Comparison of ENCODE assay signal across 8 cellular contexts in the genomic region with DNA sequence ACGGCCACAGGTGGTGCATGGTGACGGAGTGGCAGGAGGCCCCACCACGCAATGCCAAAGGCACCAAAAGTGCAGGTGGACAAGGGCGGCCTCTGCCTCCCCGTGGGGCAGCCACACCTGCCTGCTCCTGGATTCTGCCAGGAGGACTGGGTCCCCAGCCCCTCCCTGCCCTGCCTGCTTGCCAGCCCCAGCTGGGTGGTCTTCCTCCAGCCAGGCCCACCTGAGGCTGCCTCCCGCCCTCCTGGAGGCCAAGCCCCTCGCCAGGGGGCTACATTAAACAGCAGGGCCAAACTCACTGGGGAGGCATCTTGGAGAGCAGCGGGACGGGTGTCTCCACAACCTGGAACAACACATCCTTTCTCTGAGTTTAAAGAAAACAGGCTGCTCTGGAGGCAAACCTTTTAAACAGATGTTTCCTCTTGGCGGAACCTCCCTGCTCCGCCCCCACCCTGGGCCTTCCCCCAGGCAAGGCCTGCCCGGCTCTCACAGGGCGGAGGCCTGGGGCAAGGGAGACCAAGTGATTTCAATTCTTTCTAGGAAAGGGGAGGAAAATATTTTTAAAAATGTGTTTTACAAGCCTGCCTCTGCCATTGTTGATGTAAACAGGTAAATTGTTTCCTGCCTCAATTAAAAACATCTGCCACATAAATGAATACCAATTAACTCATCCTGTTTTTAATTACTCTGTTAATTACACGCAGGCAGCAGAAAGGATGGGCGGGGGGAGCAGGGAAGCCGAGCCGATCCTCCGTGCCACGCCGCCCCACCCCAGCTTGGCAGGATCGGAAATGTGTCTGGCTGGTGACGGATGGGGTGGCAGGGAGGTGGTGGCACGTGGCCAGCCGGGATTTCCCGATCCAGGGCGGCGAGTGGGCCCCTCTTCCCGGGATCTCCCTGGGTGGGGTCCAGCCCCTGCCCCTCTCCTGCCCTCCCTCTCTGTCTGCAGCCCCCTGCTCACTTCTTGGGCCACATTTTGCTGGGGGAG.
DNase-seq lines count a peak whose midpoint lies in the region; ATAC-seq and TF ChIP-seq lines count a peak whose summit lies in the region.

No MANE protein-coding gene starts in this region.

- H3K4me1 ChIP-seq in adipocyte (ENCODE audit: control insufficient read depth, insufficient read depth, low read length) (peaks cover 23% of the 10 kb centered on the region), MM.1S (ENCODE audit: low read length) (no peaks in the 10 kb centered on the region)

- H3K9me2 ChIP-seq in MM.1S (replicated peaks; ENCODE audit: insufficient read depth, low read length): no peaks in the 10 kb centered on the region

- peak overlapping the region; percentile 34 for H3K9ac ChIP-seq in adipocyte (ENCODE audit: low read length)
- H3K9ac ChIP-seq in MM.1S (ENCODE audit: low read length): no peak overlapping the region

- peaks cover 19% of the 10 kb centered on the region for H3K27me3 ChIP-seq in adipocyte (replicated peaks; ENCODE audit: control insufficient read depth, insufficient read depth, low read length)
- H3K27me3 ChIP-seq in MM.1S (replicated peaks; ENCODE audit: insufficient read depth, low read length): no peaks in the 10 kb centered on the region

- no peaks in the 10 kb centered on the region for H3F3A ChIP-seq in MM.1S (ENCODE audit: insufficient read depth, low read length)

- no peak overlapping the region for H2AFZ ChIP-seq in MM.1S (ENCODE audit: low read length)

- DNase-seq in AG08395 (ENCODE audit: low spot score) (peak; percentile 84), GM20000 (ENCODE audit: low spot score) (peak; percentile 88), adipocyte (ENCODE audit: low read depth) (peak; percentile 80), kidney tubule cell (ENCODE audit: low spot score) (peak; percentile 46), NOMO-1 treated with dmso at 0.1 percent for 144 hours (lab: John Stamatoyannopoulos, UW; ENCODE audit: unreplicated experiment) (no peak), MM.1S (no peak), COLO829 (ENCODE audit: low spot score) (no peak)

- TF ChIP-seq CTCF in GM20000 (IDR thresholded peaks at IDR 0.05; ENCODE audit: extremely low read depth, missing control alignments): no peak
- no peak for TF ChIP-seq CTCF in MM.1S (IDR thresholded peaks at IDR 0.05; ENCODE audit: low read length)

- H3K4me3 ChIP-seq in adipocyte (ENCODE audit: low read length) (no peak overlapping the region), MM.1S (ENCODE audit: low read length) (no peak overlapping the region)

- no peak overlapping the region for H3K4me2 ChIP-seq in MM.1S (ENCODE audit: low read depth, low read length)

- H3K36me3 ChIP-seq in adipocyte (ENCODE audit: control insufficient read depth, insufficient read depth, low read length, severe bottlenecking): no peaks in the 10 kb centered on the region
- no peaks in the 10 kb centered on the region for H3K36me3 ChIP-seq in MM.1S (replicated peaks; ENCODE audit: insufficient read depth, low read length)

- H3K9me3 ChIP-seq in adipocyte (ENCODE audit: control insufficient read depth, low read length) (no peaks in the 10 kb centered on the region), MM.1S (replicated peaks; ENCODE audit: insufficient read depth, low read length) (no peaks in the 10 kb centered on the region)

- no peak overlapping the region for H3K27ac ChIP-seq in MM.1S (ENCODE audit: low read length)

- H4K20me1 ChIP-seq in MM.1S (ENCODE audit: insufficient read depth, low read length): no peaks in the 10 kb centered on the region

- ATAC-seq in HG03139 (IDR thresholded peaks at IDR 0.05; ENCODE audit: unreplicated experiment): no peak

- peaks cover 70% of the 10 kb centered on the region for H3K79me2 ChIP-seq in MM.1S (ENCODE audit: low read length)

Comparison
In these comparisons a context has a peak if more than half of its experiments do, and no peak if none do; other contexts are left out.
1. DNase-seq: peak in AG08395 (single experiment), GM20000 (single experiment), adipocyte (single experiment) and kidney tubule cell (single experiment); none in NOMO-1 treated with dmso at 0.1 percent for 144 hours (single experiment), MM.1S (single experiment) and COLO829 (single experiment).